In the genomic region with DNA sequence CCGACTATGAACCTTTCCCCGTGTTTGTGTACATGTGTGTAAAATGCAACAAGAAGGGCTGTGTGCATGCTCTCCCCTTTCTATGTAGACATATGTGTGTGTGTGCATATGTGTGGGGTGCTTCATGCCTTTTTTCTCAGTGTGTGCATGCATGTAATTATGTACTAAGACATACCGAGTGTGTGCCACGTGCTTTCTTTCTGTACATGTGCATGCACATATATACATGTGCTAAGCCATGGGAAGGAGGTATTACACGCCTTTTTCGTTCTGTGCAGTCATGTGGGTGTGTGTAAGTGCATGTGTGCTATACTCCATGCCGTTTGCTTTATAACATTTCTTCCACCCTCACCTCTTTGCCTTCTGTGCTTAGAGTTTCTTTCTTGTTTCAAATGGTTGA, we compare ENCODE assay signal across 27 cellular contexts.
"Had no signal": no experiment of that assay in that cellular context is flagged by ENCODE, and none has a peak within 500 bp of the region (broad histone marks: within the 10 kb centered on the region; RNA-seq: fewer than 3 reads in every experiment).

No MANE protein-coding gene starts in this region.

- H3K79me2 ChIP-seq: hepatocyte had no signal

- H3K4me3 Mint-ChIP-seq: naive thymus-derived CD4-positive, alpha-beta T cell; natural killer cell treated with Interleukin-12 subunit alpha and Interleukin-12 subunit beta and Interleukin-15 and Interleukin-18, amount 100 ng/mL, for 72 hours; neural crest cell; stimulated activated effector memory CD8-positive, alpha-beta T cell treated with anti-CD3 and anti-CD28 coated beads, Interleukin-12 subunit alpha, Interleukin-12 subunit beta, amount 100 ng/mL, for 72 hours; stimulated activated naive CD8-positive, alpha-beta T cell treated with anti-CD3 and anti-CD28 coated beads, Interleukin-15, Interleukin-2, amounts not matched to agents 100 ng/mL and 50 ng/mL, for 24 hours; type B pancreatic cell had no signal

- H3K27ac Mint-ChIP-seq: naive thymus-derived CD4-positive, alpha-beta T cell; natural killer cell treated with Interleukin-12 subunit alpha and Interleukin-12 subunit beta and Interleukin-15 and Interleukin-18, amount 100 ng/mL, for 72 hours; stimulated activated effector memory CD8-positive, alpha-beta T cell treated with anti-CD3 and anti-CD28 coated beads, Interleukin-12 subunit alpha, Interleukin-12 subunit beta, amount 100 ng/mL, for 72 hours; stimulated activated naive CD8-positive, alpha-beta T cell treated with anti-CD3 and anti-CD28 coated beads, Interleukin-15, Interleukin-2, amounts not matched to agents 100 ng/mL and 50 ng/mL, for 24 hours; type B pancreatic cell had no signal

- DNase-seq: islet precursor cell; left ventricle myocardium inferior; midbrain; mucosa of descending colon; naive thymus-derived CD4-positive, alpha-beta T cell; nucleus accumbens; pancreas; posterior cingulate gyrus; retina; right cardiac atrium; sigmoid colon; small intestine; spleen; stimulated activated CD4-positive, alpha-beta T cell treated with anti-CD3 and anti-CD28 coated beads, Interleukin-4, amount 100 ng/mL, for 24 hours; stimulated activated naive CD4-positive, alpha-beta T cell; tibial artery had no signal

- H3K27me3 Mint-ChIP-seq: naive thymus-derived CD4-positive, alpha-beta T cell; natural killer cell treated with Interleukin-12 subunit alpha and Interleukin-12 subunit beta and Interleukin-15 and Interleukin-18, amount 100 ng/mL, for 72 hours; stimulated activated naive CD8-positive, alpha-beta T cell treated with anti-CD3 and anti-CD28 coated beads, Interleukin-15, Interleukin-2, amounts not matched to agents 100 ng/mL and 50 ng/mL, for 24 hours; type B pancreatic cell had no signal

- H3K27me3 ChIP-seq: hepatocyte, pancreas, sigmoid colon, spleen, suprapubic skin, tibial artery, vagina had no signal

- H3K9me3 ChIP-seq: left ventricle myocardium inferior, mucosa of descending colon, pancreas, prostate gland, sigmoid colon, spleen, suprapubic skin, thoracic aorta, tibial artery, vagina had no signal

- FAIRE-seq: pancreas, small intestine had no signal

- H3K4me2 ChIP-seq: hepatocyte had no signal

- H3K27ac ChIP-seq: hepatocyte, pancreas, prostate gland, suprapubic skin, thoracic aorta, tibial artery, vagina had no signal

- H3K36me3 ChIP-seq: left ventricle myocardium inferior, pancreas, prostate gland, sigmoid colon, spleen, suprapubic skin, thoracic aorta, tibial artery, vagina had no signal

- ATAC-seq: mucosa of descending colon; naive thymus-derived CD4-positive, alpha-beta T cell; natural killer cell treated with Interleukin-12 subunit alpha and Interleukin-12 subunit beta and Interleukin-15 and Interleukin-18, amount 100 ng/mL, for 72 hours; pancreas; right cardiac atrium; stimulated activated effector memory CD8-positive, alpha-beta T cell treated with anti-CD3 and anti-CD28 coated beads, Interleukin-12 subunit alpha, Interleukin-12 subunit beta, amount 100 ng/mL, for 72 hours had no signal

- H3K4me3 ChIP-seq: hepatocyte, left ventricle myocardium inferior, lung, mucosa of descending colon, pancreas, prostate gland, sigmoid colon, spleen, suprapubic skin, thoracic aorta, tibial artery, vagina had no signal

- H3K36me3 Mint-ChIP-seq: naive thymus-derived CD4-positive, alpha-beta T cell; natural killer cell treated with Interleukin-12 subunit alpha and Interleukin-12 subunit beta and Interleukin-15 and Interleukin-18, amount 100 ng/mL, for 72 hours; stimulated activated effector memory CD8-positive, alpha-beta T cell treated with anti-CD3 and anti-CD28 coated beads, Interleukin-12 subunit alpha, Interleukin-12 subunit beta, amount 100 ng/mL, for 72 hours; type B pancreatic cell had no signal

- H3K9me3 Mint-ChIP-seq: stimulated activated naive CD8-positive, alpha-beta T cell treated with anti-CD3 and anti-CD28 coated beads, Interleukin-15, Interleukin-2, amounts not matched to agents 100 ng/mL and 50 ng/mL, for 24 hours had no signal

- H3K4me1 ChIP-seq: pancreas, prostate gland had no signal

- H2AFZ ChIP-seq: hepatocyte had no signal

- H3K4me1 Mint-ChIP-seq: naive thymus-derived CD4-positive, alpha-beta T cell; stimulated activated effector memory CD8-positive, alpha-beta T cell treated with anti-CD3 and anti-CD28 coated beads, Interleukin-12 subunit alpha, Interleukin-12 subunit beta, amount 100 ng/mL, for 72 hours had no signal
